17 cellular contexts compared by ENCODE assay signal in genomic region chr3:107368999-107369398, GRCh38. TPM values are rescaled to one million over a fixed set of nuclear protein-coding genes. Genes with fewer than 3 reads are reported as not detected.
DNase-seq lines count a peak whose midpoint lies in the region; TF ChIP-seq lines count a peak whose summit lies in the region.
"Had no signal": no experiment of that assay in that cellular context is flagged by ENCODE, and none has a peak within 500 bp of the region (broad histone marks: within the 10 kb centered on the region; RNA-seq: fewer than 3 reads in every experiment).

No MANE protein-coding gene starts in this region.

- H3K27ac ChIP-seq in GM23248: no peak overlapping the region
- 0 out of 2 replicates have a peak overlapping the region, but pooled peaks have one; percentile 33 for H3K27ac ChIP-seq in SK-N-MC
- H3K27ac ChIP-seq: C4-2B had no signal

- no peaks in the 10 kb centered on the region for H3K9me2 ChIP-seq in GM23248 (ENCODE audit: insufficient read depth)

- H3K4me1 ChIP-seq in GM23248 (ENCODE audit: insufficient read depth): peaks cover 27% of the 10 kb centered on the region
- H3K4me1 ChIP-seq: BE2C had no signal

- WGBS in GM23248 (ENCODE audit: low coverage in 1 of 2, low lambda C conversion rate in 2 of 2, missing lambda C conversion rate in 2 of 2), 2 experiments: 9 to 15% methylated on average over 2 of the region's 2 CpGs

- no peaks in the 10 kb centered on the region for H4K20me1 ChIP-seq in GM23248 (ENCODE audit: insufficient read depth)

- H3K27ac Mint-ChIP-seq in mesothelial cell of epicardium: peak overlapping the region; percentile 66
- H3K27ac Mint-ChIP-seq in chondrocyte (ENCODE audit: unreplicated experiment): no peak overlapping the region
- H3K27ac Mint-ChIP-seq: CD4-positive, alpha-beta memory T cell; IgD-negative memory B cell had no signal

- no peak overlapping the region for H3K9ac ChIP-seq in GM23248
- H3K9ac ChIP-seq in SK-N-MC (ENCODE audit: insufficient read length): no peak overlapping the region

- TF ChIP-seq CTCF in mesothelial cell of epicardium (IDR thresholded peaks at IDR 0.05; ENCODE audit: unreplicated experiment) (no peak), chondrocyte (IDR thresholded peaks at IDR 0.05) (no peak)

- peaks cover 2% of the 10 kb centered on the region for H3K36me3 Mint-ChIP-seq in mesothelial cell of epicardium
- H3K36me3 Mint-ChIP-seq in chondrocyte (ENCODE audit: low read depth): no peaks in the 10 kb centered on the region
- H3K36me3 Mint-ChIP-seq: CD4-positive, alpha-beta memory T cell had no signal

- H3K4me2 ChIP-seq in GM23248 (ENCODE audit: unreplicated experiment): peak overlapping the region; percentile 40

- no peaks in the 10 kb centered on the region for H3K27me3 ChIP-seq in GM23248 (replicated peaks; ENCODE audit: insufficient read depth)

- DNase-seq in GM23248 (peak; percentile 20), M059J (ENCODE audit: low read depth) (peak; percentile 22), SK-N-MC (ENCODE audit: low read depth, low spot score) (no peak), mesothelial cell of epicardium (ENCODE audit: low spot score in 2 of 2, unreplicated experiment in 2 of 2) (no peak), DMS153 (lab: John Stamatoyannopoulos, UW) (no peak), chondrocyte (ENCODE audit: low spot score) (no peak), NCI-H526 treated with DMSO at 0.1 percent for 48 hours (lab: John Stamatoyannopoulos, UW) (no peak), GOT3 (lab: John Stamatoyannopoulos, UW) (no peak)
- DNase-seq: BE2C; CD4-positive, alpha-beta memory T cell; DMS79 treated with DMSO at 0.1 percent for 48 hours; GDM1 had no signal

- H3F3A ChIP-seq in GM23248 (ENCODE audit: insufficient read depth): 0 out of 2 replicates have a peak, but pooled peaks cover 8% of the 10 kb centered on the region

- H3K4me3 Mint-ChIP-seq in mesothelial cell of epicardium (no peak overlapping the region), chondrocyte (ENCODE audit: unreplicated experiment) (no peak overlapping the region)
- H3K4me3 Mint-ChIP-seq: CD4-positive, alpha-beta memory T cell; IgD-negative memory B cell had no signal

- no peaks in the 10 kb centered on the region for H3K79me2 ChIP-seq in GM23248 (ENCODE audit: insufficient read depth)

- H3K27me3 Mint-ChIP-seq in mesothelial cell of epicardium (ENCODE audit: low read depth): no peaks in the 10 kb centered on the region
- H3K27me3 Mint-ChIP-seq in chondrocyte (ENCODE audit: low read depth): no peaks in the 10 kb centered on the region

- H2AFZ ChIP-seq in GM23248: peak overlapping the region; percentile 64

- H3K4me3 ChIP-seq in GM23248 (0 out of 2 replicates have a peak overlapping the region, but pooled peaks have one; percentile 10), SK-N-MC (peak overlapping the region; percentile 35)

- in situ Hi-C loops in GM23248 (cut with MboI): no loop called here

- peaks cover 11% of the 10 kb centered on the region for H3K9me3 Mint-ChIP-seq in mesothelial cell of epicardium
- no peaks in the 10 kb centered on the region for H3K9me3 Mint-ChIP-seq in chondrocyte (ENCODE audit: low read depth)
- H3K9me3 Mint-ChIP-seq: IgD-negative memory B cell had no signal

- H3K4me1 Mint-ChIP-seq in mesothelial cell of epicardium: peaks cover 27% of the 10 kb centered on the region
- H3K4me1 Mint-ChIP-seq in chondrocyte (ENCODE audit: low read depth): peaks cover 19% of the 10 kb centered on the region

- H3K9me3 ChIP-seq in GM23248 (ENCODE audit: low read depth) (no peaks in the 10 kb centered on the region), SK-N-MC (ENCODE audit: low read depth, low read length) (no peaks in the 10 kb centered on the region)
- H3K9me3 ChIP-seq: BE2C had no signal

- H3K36me3 ChIP-seq in GM23248 (ENCODE audit: low read depth): no peaks in the 10 kb centered on the region
- H3K36me3 ChIP-seq in SK-N-MC (ENCODE audit: insufficient read depth, low read length): no peaks in the 10 kb centered on the region
- H3K36me3 ChIP-seq: BE2C had no signal

RNA-seq across cellular contexts. Expression of gene CCDC54, which starts 8.2 kb away (rescaled TPM):
- not detected in 2 replicates for total RNA-seq in GM23248 (2014; rRNA removed; shearing (Covaris generic))
- polyA plus RNA-seq in GM23248 (2016; fragmentation: Nextera tagmentation; extraction: Ambion mirVana): 0.16 and 0.52 TPM in 2 replicates
- total RNA-seq in M059J (2014; rRNA removed; shearing (Covaris generic)): not detected in 2 replicates
- total RNA-seq in mesothelial cell of epicardium (not detected in 3 replicates), chondrocyte (not detected in 3 replicates)
- total RNA-seq: A172; CD4-positive, alpha-beta memory T cell; HT-29 had no signal
- polyA plus RNA-seq: AG04450, IgD-negative memory B cell had no signal

Comparison
In these comparisons a context has a peak if more than half of its experiments do, and no peak if none do; other contexts are left out.
1. DNase-seq: peak in GM23248 (single experiment) and M059J (single experiment); none in SK-N-MC (single experiment), mesothelial cell of epicardium (0 of 2), DMS153 (single experiment), chondrocyte (single experiment), NCI-H526 treated with DMSO at 0.1 percent for 48 hours (single experiment) and GOT3 (single experiment).